Comparison of ENCODE assay signal across 8 cellular contexts in genomic region chr3:16467368-16467767, GRCh38. TPM values are rescaled to one million over a fixed set of nuclear protein-coding genes. Genes with fewer than 3 reads are reported as not detected.
DNase-seq lines count a peak whose midpoint lies in the region; ATAC-seq lines count a peak whose summit lies in the region.

No MANE protein-coding gene starts in this region.

- POLR2A ChIA-PET in activated CD4-positive, alpha-beta memory T cell treated with anti-CD3 and anti-CD28 coated beads, Interleukin-2, amount 10 ng/mL, durations not matched to agents 7 days and 5 days (lab: Charles Lee) = interaction anchor here (1.0 to 2.1 kb wide), 2 partner anchors 44 to 129 kb away, joined by 4 to 6 read pairs; no protein-coding TSS in a partner anchor

- H3K4me3 Mint-ChIP-seq in activated CD4-positive, alpha-beta memory T cell treated with anti-CD3 and anti-CD28 coated beads, Interleukin-2, amount 10 ng/mL, durations not matched to agents 7 days and 5 days = peak overlapping the region; percentile 32

- CTCF ChIA-PET in activated CD4-positive, alpha-beta memory T cell treated with anti-CD3 and anti-CD28 coated beads, Interleukin-2, amount 10 ng/mL, durations not matched to agents 7 days and 5 days (lab: Charles Lee) = interaction anchor here (0.8 to 1.0 kb wide), 2 partner anchors 14 to 15 kb away, joined by 3 read pairs; no protein-coding TSS in a partner anchor

- peaks cover 75% of the 10 kb centered on the region for H3K36me3 Mint-ChIP-seq in activated CD4-positive, alpha-beta memory T cell treated with anti-CD3 and anti-CD28 coated beads, Interleukin-2, amount 10 ng/mL, durations not matched to agents 7 days and 5 days (ENCODE audit: low read depth)

- H3K4me1 Mint-ChIP-seq in activated CD4-positive, alpha-beta memory T cell treated with anti-CD3 and anti-CD28 coated beads, Interleukin-2, amount 10 ng/mL, durations not matched to agents 7 days and 5 days = peaks cover 62% of the 10 kb centered on the region

- peak; percentile 35 for DNase-seq in activated CD4-positive, alpha-beta memory T cell treated with anti-CD3 and anti-CD28 coated beads, Interleukin-2, amount 10 ng/mL, durations not matched to agents 7 days and 5 days
- DNase-seq in stimulated activated CD4-positive, alpha-beta T cell treated with anti-CD3 and anti-CD28 coated beads, Interleukin-15, amount 100 ng/mL, for 24 hours = peak; percentile 70
- DNase-seq in SHP77 (lab: John Stamatoyannopoulos, UW) (no peak), DMS114 treated with DMSO at 0.1 percent for 48 hours (lab: John Stamatoyannopoulos, UW; ENCODE audit: unreplicated experiment) (no peak), medulla oblongata (ENCODE audit: extremely low spot score) (no peak)

- H3K9me3 Mint-ChIP-seq in activated CD4-positive, alpha-beta memory T cell treated with anti-CD3 and anti-CD28 coated beads, Interleukin-2, amount 10 ng/mL, durations not matched to agents 7 days and 5 days = no peaks in the 10 kb centered on the region

- peak overlapping the region; percentile 32 for H3K27ac Mint-ChIP-seq in activated CD4-positive, alpha-beta memory T cell treated with anti-CD3 and anti-CD28 coated beads, Interleukin-2, amount 10 ng/mL, durations not matched to agents 7 days and 5 days

- H3K27me3 Mint-ChIP-seq in activated CD4-positive, alpha-beta memory T cell treated with anti-CD3 and anti-CD28 coated beads, Interleukin-2, amount 10 ng/mL, durations not matched to agents 7 days and 5 days = no peaks in the 10 kb centered on the region

- ATAC-seq in GM18858 (IDR thresholded peaks at IDR 0.05; ENCODE audit: unreplicated experiment) (peak; percentile 79), HG02852 (IDR thresholded peaks at IDR 0.05; ENCODE audit: unreplicated experiment) (peak; percentile 82), GM21528 (IDR thresholded peaks at IDR 0.05; ENCODE audit: low FRiP score, unreplicated experiment) (no peak)

RNA-seq across cellular contexts. Expression of gene RFTN1, which starts 46.1 kb away (rescaled TPM):
- total RNA-seq in activated CD4-positive, alpha-beta memory T cell treated with anti-CD3 and anti-CD28 coated beads, Interleukin-2, amount 10 ng/mL, durations not matched to agents 7 days and 5 days = 10 to 100 TPM; 74.9 to 75.1 TPM

Comparison
In these comparisons a context has a peak if more than half of its experiments do, and no peak if none do; other contexts are left out.
1. DNase-seq: peak in activated CD4-positive, alpha-beta memory T cell treated with anti-CD3 and anti-CD28 coated beads, Interleukin-2, amount 10 ng/mL, durations not matched to agents 7 days and 5 days (single experiment) and stimulated activated CD4-positive, alpha-beta T cell treated with anti-CD3 and anti-CD28 coated beads, Interleukin-15, amount 100 ng/mL, for 24 hours (single experiment); none in SHP77 (0 of 2), DMS114 treated with DMSO at 0.1 percent for 48 hours (single experiment) and medulla oblongata (single experiment).